In the genomic region with DNA sequence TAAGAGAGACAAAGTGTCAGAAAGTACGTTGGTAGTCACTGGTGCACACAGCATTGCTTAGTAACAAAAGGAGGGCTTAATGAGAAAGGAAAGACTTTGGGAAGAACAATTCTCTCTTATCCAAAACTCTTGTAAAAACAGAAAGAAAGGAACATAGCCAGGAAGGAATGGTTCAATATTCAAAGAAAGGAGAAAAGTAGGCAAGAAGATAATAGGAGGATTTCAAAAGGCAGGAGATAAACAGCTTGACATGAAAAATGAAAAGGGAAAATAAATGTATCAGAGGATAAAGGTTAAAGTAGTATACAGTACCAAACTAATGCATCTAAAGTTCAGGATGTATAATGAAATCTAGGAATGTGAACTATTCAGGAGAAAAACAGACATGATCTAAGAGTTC, we compare ENCODE assay signal across 1 cellular context.
TF ChIP-seq lines count a peak whose summit lies in the region.

No MANE protein-coding gene starts in this region.

TF ChIP-seq in GM12878, 131 proteins besides CTCF, POLR2A, EP300 and RAD21:
- TF ChIP-seq MEF2B (IDR thresholded peaks at IDR 0.05; ENCODE audit: partially characterized antibody, poor library complexity, severe bottlenecking) (no peak), MXI1 (IDR thresholded peaks at IDR 0.05; ENCODE audit: low read depth, low read length) (no peak), ZNF622 (IDR thresholded peaks at IDR 0.05) (no peak), RBBP5 (conservative IDR thresholded peaks at IDR 0.05) (no peak), CHD2 (IDR thresholded peaks at IDR 0.05; ENCODE audit: borderline replicate concordance, low read depth, low read length) (no peak), ZSCAN29 (IDR thresholded peaks at IDR 0.05) (no peak), PAX8 (IDR thresholded peaks at IDR 0.05) (no peak), ESRRA (IDR thresholded peaks at IDR 0.05; ENCODE audit: low read length) (no peak), NRF1 (conservative IDR thresholded peaks at IDR 0.05; ENCODE audit: low read depth, low read length) (no peak)
- TF ChIP-seq, protein P1, sequence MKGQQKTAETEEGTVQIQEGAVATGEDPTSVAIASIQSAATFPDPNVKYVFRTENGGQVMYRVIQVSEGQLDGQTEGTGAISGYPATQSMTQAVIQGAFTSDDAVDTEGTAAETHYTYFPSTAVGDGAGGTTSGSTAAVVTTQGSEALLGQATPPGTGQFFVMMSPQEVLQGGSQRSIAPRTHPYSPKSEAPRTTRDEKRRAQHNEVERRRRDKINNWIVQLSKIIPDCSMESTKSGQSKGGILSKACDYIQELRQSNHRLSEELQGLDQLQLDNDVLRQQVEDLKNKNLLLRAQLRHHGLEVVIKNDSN (IDR thresholded peaks at IDR 0.05; ENCODE audit: borderline replicate concordance, extremely low read length, insufficient read depth, low read depth, low read length): no peak
- TF ChIP-seq, protein P2, sequence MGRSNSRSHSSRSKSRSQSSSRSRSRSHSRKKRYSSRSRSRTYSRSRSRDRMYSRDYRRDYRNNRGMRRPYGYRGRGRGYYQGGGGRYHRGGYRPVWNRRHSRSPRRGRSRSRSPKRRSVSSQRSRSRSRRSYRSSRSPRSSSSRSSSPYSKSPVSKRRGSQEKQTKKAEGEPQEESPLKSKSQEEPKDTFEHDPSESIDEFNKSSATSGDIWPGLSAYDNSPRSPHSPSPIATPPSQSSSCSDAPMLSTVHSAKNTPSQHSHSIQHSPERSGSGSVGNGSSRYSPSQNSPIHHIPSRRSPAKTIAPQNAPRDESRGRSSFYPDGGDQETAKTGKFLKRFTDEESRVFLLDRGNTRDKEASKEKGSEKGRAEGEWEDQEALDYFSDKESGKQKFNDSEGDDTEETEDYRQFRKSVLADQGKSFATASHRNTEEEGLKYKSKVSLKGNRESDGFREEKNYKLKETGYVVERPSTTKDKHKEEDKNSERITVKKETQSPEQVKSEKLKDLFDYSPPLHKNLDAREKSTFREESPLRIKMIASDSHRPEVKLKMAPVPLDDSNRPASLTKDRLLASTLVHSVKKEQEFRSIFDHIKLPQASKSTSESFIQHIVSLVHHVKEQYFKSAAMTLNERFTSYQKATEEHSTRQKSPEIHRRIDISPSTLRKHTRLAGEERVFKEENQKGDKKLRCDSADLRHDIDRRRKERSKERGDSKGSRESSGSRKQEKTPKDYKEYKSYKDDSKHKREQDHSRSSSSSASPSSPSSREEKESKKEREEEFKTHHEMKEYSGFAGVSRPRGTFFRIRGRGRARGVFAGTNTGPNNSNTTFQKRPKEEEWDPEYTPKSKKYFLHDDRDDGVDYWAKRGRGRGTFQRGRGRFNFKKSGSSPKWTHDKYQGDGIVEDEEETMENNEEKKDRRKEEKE (IDR thresholded peaks at IDR 0.05): no peak
- TF ChIP-seq, protein P3, sequence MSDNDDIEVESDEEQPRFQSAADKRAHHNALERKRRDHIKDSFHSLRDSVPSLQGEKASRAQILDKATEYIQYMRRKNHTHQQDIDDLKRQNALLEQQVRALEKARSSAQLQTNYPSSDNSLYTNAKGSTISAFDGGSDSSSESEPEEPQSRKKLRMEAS (IDR thresholded peaks at IDR 0.05; ENCODE audit: low read depth, low read length): no peak
- TF ChIP-seq, protein P4, sequence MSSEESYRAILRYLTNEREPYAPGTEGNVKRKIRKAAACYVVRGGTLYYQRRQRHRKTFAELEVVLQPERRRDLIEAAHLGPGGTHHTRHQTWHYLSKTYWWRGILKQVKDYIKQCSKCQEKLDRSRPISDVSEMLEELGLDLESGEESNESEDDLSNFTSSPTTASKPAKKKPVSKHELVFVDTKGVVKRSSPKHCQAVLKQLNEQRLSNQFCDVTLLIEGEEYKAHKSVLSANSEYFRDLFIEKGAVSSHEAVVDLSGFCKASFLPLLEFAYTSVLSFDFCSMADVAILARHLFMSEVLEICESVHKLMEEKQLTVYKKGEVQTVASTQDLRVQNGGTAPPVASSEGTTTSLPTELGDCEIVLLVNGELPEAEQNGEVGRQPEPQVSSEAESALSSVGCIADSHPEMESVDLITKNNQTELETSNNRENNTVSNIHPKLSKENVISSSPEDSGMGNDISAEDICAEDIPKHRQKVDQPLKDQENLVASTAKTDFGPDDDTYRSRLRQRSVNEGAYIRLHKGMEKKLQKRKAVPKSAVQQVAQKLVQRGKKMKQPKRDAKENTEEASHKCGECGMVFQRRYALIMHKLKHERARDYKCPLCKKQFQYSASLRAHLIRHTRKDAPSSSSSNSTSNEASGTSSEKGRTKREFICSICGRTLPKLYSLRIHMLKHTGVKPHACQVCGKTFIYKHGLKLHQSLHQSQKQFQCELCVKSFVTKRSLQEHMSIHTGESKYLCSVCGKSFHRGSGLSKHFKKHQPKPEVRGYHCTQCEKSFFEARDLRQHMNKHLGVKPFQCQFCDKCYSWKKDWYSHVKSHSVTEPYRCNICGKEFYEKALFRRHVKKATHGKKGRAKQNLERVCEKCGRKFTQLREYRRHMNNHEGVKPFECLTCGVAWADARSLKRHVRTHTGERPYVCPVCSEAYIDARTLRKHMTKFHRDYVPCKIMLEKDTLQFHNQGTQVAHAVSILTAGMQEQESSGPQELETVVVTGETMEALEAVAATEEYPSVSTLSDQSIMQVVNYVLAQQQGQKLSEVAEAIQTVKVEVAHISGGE (CRISPR knock-in tag; IDR thresholded peaks at IDR 0.05): no peak
- TF ChIP-seq, protein P5, sequence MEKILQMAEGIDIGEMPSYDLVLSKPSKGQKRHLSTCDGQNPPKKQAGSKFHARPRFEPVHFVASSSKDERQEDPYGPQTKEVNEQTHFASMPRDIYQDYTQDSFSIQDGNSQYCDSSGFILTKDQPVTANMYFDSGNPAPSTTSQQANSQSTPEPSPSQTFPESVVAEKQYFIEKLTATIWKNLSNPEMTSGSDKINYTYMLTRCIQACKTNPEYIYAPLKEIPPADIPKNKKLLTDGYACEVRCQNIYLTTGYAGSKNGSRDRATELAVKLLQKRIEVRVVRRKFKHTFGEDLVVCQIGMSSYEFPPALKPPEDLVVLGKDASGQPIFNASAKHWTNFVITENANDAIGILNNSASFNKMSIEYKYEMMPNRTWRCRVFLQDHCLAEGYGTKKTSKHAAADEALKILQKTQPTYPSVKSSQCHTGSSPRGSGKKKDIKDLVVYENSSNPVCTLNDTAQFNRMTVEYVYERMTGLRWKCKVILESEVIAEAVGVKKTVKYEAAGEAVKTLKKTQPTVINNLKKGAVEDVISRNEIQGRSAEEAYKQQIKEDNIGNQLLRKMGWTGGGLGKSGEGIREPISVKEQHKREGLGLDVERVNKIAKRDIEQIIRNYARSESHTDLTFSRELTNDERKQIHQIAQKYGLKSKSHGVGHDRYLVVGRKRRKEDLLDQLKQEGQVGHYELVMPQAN (conservative IDR thresholded peaks at IDR 0.05): no peak
- TF ChIP-seq, protein P6, sequence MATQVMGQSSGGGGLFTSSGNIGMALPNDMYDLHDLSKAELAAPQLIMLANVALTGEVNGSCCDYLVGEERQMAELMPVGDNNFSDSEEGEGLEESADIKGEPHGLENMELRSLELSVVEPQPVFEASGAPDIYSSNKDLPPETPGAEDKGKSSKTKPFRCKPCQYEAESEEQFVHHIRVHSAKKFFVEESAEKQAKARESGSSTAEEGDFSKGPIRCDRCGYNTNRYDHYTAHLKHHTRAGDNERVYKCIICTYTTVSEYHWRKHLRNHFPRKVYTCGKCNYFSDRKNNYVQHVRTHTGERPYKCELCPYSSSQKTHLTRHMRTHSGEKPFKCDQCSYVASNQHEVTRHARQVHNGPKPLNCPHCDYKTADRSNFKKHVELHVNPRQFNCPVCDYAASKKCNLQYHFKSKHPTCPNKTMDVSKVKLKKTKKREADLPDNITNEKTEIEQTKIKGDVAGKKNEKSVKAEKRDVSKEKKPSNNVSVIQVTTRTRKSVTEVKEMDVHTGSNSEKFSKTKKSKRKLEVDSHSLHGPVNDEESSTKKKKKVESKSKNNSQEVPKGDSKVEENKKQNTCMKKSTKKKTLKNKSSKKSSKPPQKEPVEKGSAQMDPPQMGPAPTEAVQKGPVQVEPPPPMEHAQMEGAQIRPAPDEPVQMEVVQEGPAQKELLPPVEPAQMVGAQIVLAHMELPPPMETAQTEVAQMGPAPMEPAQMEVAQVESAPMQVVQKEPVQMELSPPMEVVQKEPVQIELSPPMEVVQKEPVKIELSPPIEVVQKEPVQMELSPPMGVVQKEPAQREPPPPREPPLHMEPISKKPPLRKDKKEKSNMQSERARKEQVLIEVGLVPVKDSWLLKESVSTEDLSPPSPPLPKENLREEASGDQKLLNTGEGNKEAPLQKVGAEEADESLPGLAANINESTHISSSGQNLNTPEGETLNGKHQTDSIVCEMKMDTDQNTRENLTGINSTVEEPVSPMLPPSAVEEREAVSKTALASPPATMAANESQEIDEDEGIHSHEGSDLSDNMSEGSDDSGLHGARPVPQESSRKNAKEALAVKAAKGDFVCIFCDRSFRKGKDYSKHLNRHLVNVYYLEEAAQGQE (IDR thresholded peaks at IDR 0.05; ENCODE audit: low read depth, low read length): no peak
